In the genomic region with DNA sequence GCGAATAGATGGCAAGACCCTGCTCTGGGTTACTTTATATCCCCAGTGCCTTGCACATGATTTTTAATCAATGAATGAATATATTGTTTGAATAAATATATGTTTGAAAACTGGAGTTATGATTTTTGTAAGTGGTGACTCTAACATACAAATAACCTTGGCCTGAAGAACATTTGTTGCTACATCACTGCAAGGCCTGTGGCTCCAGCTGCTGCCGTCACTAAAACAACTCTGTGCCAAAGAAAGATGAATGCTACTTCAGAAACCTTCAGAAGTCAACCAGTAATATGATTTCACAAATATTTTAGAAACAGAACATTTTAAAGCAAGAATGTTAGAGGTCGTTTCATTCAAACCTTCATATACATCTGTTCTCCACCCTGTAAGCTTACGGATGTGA, we compare ENCODE assay signal across 34 cellular contexts.
"Had no signal": no experiment of that assay in that cellular context is flagged by ENCODE, and none has a peak within 500 bp of the region (broad histone marks: within the 10 kb centered on the region; RNA-seq: fewer than 3 reads in every experiment).

No MANE protein-coding gene starts in this region.

- H3K27ac ChIP-seq: brain microvascular endothelial cell, Peyer's patch, SK-N-MC had no signal

- H3K27me3 ChIP-seq: brain microvascular endothelial cell, MG63, Peyer's patch had no signal

- H3K4me3 ChIP-seq: MG63, Peyer's patch, SK-N-MC had no signal

- DNase-seq: activated CD4-positive, alpha-beta memory T cell treated with anti-CD3 and anti-CD28 coated beads for 36 hours; activated CD4-positive, alpha-beta T cell treated with anti-CD3 and anti-CD28 coated beads for 4 hours; activated CD4-positive, alpha-beta T cell treated with anti-CD3 and anti-CD28 coated beads, Interleukin-2, amount 50 U/mL, for 1 hour; activated CD8-positive, alpha-beta memory T cell treated with anti-CD3 and anti-CD28 coated beads, Interleukin-2, amount 50 U/mL, for 4 hours; activated effector memory CD4-positive, alpha-beta T cell treated with Interleukin-2 at 50 U/mL for 16 hours; activated naive CD4-positive, alpha-beta T cell treated with anti-CD3 and anti-CD28 coated beads, Interleukin-2, amount 10 ng/mL, durations not matched to agents 7 days and 5 days; activated naive CD8-positive, alpha-beta T cell treated with anti-CD3 and anti-CD28 coated beads, Interleukin-2, amount 50 U/mL, for 24 hours; activated T-cell treated with anti-CD3 and anti-CD28 coated beads for 4 hours; activated T-cell treated with anti-CD3 and anti-CD28 coated beads, Interleukin-2, amount 50 U/mL, for 4 hours; amniotic stem cell; aorta; brain microvascular endothelial cell; Karpas-422; KBM-7; MG63; NCI-H1048; NCI-H1105 treated with DMSO at 0.1 percent for 48 hours; NCI-H1436; NCI-H187; NCI-H2029 treated with DMSO at 0.1 percent for 48 hours; NCI-H2107; NCI-H2171; NCI-H510A; NCI-H526; NCI-H748 treated with DMSO at 0.1 percent for 48 hours; NK-92 treated with Interleukin-12 subunit alpha and Interleukin-12 subunit beta, amount 100 ng/mL, for 24 hours; PC-3; Peyer's patch; RPMI8226; T1000 had no signal

- H3K36me3 ChIP-seq: brain microvascular endothelial cell, MG63 had no signal

- H3K9me3 ChIP-seq: MG63, Peyer's patch had no signal

- ATAC-seq: activated CD4-positive, CD25-positive, alpha-beta regulatory T cell treated with anti-CD3 and anti-CD28 coated beads, Interleukin-2, amount 50 U/mL, for 24 hours; activated naive CD8-positive, alpha-beta T cell treated with anti-CD3 and anti-CD28 coated beads, Interleukin-2, amount 50 U/mL, for 24 hours; activated T-cell treated with anti-CD3 and anti-CD28 coated beads, Interleukin-2, amount 50 U/mL, for 4 hours; PC-3; Right ventricle myocardium inferior; WTC11 had no signal

- H3K4me1 ChIP-seq: Peyer's patch had no signal
